In genomic region chr19:48443262-48443661, GRCh38 we compare ENCODE assay signal across 2 cellular contexts.
TF ChIP-seq lines count a peak whose summit lies in the region.

No MANE protein-coding gene starts in this region.

TF ChIP-seq in GM12878, 131 proteins besides CTCF, POLR2A, EP300 and RAD21:
- TF ChIP-seq GABPA (IDR thresholded peaks at IDR 0.05; ENCODE audit: low read depth): no peak
- TF ChIP-seq IKZF1 (conservative IDR thresholded peaks at IDR 0.05): 0 out of 2 replicates have a peak, but pooled peaks have one; percentile 11
- TF ChIP-seq CREB1 (IDR thresholded peaks at IDR 0.05; ENCODE audit: low read depth): no peak

TF ChIP-seq in HEK293T, 16 proteins besides CTCF, POLR2A, EP300 and RAD21:
- TF ChIP-seq LEF1 (IDR thresholded peaks at IDR 0.05; ENCODE audit: borderline replicate concordance) (no peak), NFRKB (IDR thresholded peaks at IDR 0.05) (no peak), SUZ12 (IDR thresholded peaks at IDR 0.05) (no peak), CTBP1 (IDR thresholded peaks at IDR 0.05; ENCODE audit: borderline replicate concordance) (no peak), ELF4 (IDR thresholded peaks at IDR 0.05) (no peak), ARNT (IDR thresholded peaks at IDR 0.05) (no peak), FOXM1 (IDR thresholded peaks at IDR 0.05; ENCODE audit: borderline replicate concordance) (no peak), L3MBTL2 (conservative IDR thresholded peaks at IDR 0.05) (no peak), FOXA1 (IDR thresholded peaks at IDR 0.05) (no peak), BHLHE40 (IDR thresholded peaks at IDR 0.05; ENCODE audit: borderline replicate concordance) (no peak), HDGF (IDR thresholded peaks at IDR 0.05; ENCODE audit: borderline replicate concordance) (no peak), SP1 (IDR thresholded peaks at IDR 0.05) (no peak), ZNF384 (IDR thresholded peaks at IDR 0.05) (no peak), TARDBP (IDR thresholded peaks at IDR 0.05) (no peak)
